ENCODE assay signal across 7 cellular contexts in genomic region chr13:60623131-60623530, GRCh38.
"Had no signal": no experiment of that assay in that cellular context is flagged by ENCODE, and none has a peak within 500 bp of the region (broad histone marks: within the 10 kb centered on the region; RNA-seq: fewer than 3 reads in every experiment).

No MANE protein-coding gene starts in this region.

- FAIRE-seq: H1, H54, HTR-8/SVneo had no signal

- H3K4me3 Mint-ChIP-seq: GM23338, H9 had no signal

- DNase-seq: H9, HCEC 1CT, IMR-90 had no signal

- H3K27ac Mint-ChIP-seq: GM23338, H9 had no signal

- H3K4me3 ChIP-seq: GM23338 had no signal

- H3K9me3 Mint-ChIP-seq: GM23338, H9 had no signal
